ENCODE assay signal across 29 cellular contexts in genomic region chr10:44674536-44674935, GRCh38.
"Had no signal": no experiment of that assay in that cellular context is flagged by ENCODE, and none has a peak within 500 bp of the region (broad histone marks: within the 10 kb centered on the region; RNA-seq: fewer than 3 reads in every experiment).

No MANE protein-coding gene starts in this region.

- DNase-seq: activated CD4-positive, alpha-beta memory T cell treated with anti-CD3 and anti-CD28 coated beads for 36 hours; activated CD4-positive, alpha-beta T cell treated with anti-CD3 and anti-CD28 coated beads, Interleukin-2, amount 10 ng/mL, durations not matched to agents 24 days and 14 days; activated CD4-positive, CD25-positive, alpha-beta regulatory T cell treated with anti-CD3 and anti-CD28 coated beads, Interleukin-2, amount 50 U/mL, for 72 hours; activated CD8-positive, alpha-beta memory T cell treated with anti-CD3 and anti-CD28 coated beads, Interleukin-2, amount 50 U/mL, for 4 hours; activated gamma-delta T cell treated with Interleukin-2 at 50 U/mL for 16 hours; activated naive CD4-positive, alpha-beta T cell treated with anti-CD3 and anti-CD28 coated beads, Interleukin-2, amount 50 U/mL, for 16 hours; activated T-cell treated with anti-CD3 and anti-CD28 coated beads, Interleukin-2, amount 50 U/mL, for 24 hours; amniotic stem cell; colonic mucosa; effector CD8-positive, alpha-beta T cell; esophagus squamous epithelium; foreskin fibroblast; head of caudate nucleus; hypothalamus; lower lobe of right lung; mesenchymal stem cell; right lobe of liver; stimulated activated CD4-positive, alpha-beta T cell treated with anti-CD3 and anti-CD28 coated beads, Interleukin-1b, Interleukin-23, amount 100 ng/mL, for 48 hours; stimulated activated CD4-positive, alpha-beta T cell treated with anti-CD3 and anti-CD28 coated beads, Interleukin-4, amount 100 ng/mL, for 4 hours; stimulated activated CD8-positive, alpha-beta memory T cell treated with anti-CD3 and anti-CD28 coated beads, Interleukin-4, amount 100 ng/mL, for 48 hours; stimulated activated naive B cell treated with anti-CD40 and anti-IgM and Interleukin-4, amounts not matched to agents 10 μg/mL and 1 μg/mL and 100 μg/mL, for 72 hours; T-helper 17 cell; T1000; transverse colon had no signal

- FAIRE-seq: endometrium had no signal

- H3K27ac ChIP-seq: breast epithelium, colonic mucosa, epithelial cell of prostate, esophagus squamous epithelium, lower lobe of right lung, right lobe of liver, skin epidermis, suprapubic skin, transverse colon had no signal

- H3K36me3 ChIP-seq: breast epithelium, colonic mucosa, esophagus squamous epithelium, lower lobe of right lung, right lobe of liver, suprapubic skin, transverse colon had no signal

- H3K9me3 ChIP-seq: breast epithelium, colonic mucosa, esophagus squamous epithelium, lower lobe of right lung, right lobe of liver, suprapubic skin, transverse colon had no signal

- H3K4me3 ChIP-seq: breast epithelium, colonic mucosa, esophagus squamous epithelium, lower lobe of right lung, right lobe of liver, skin epidermis, suprapubic skin, transverse colon had no signal

- H3K4me1 ChIP-seq: breast epithelium, colonic mucosa, esophagus squamous epithelium, lower lobe of right lung, right lobe of liver, suprapubic skin had no signal

- H3K27me3 ChIP-seq: breast epithelium, colonic mucosa, esophagus squamous epithelium, right lobe of liver, suprapubic skin, transverse colon had no signal
